ENCODE assay signal across 12 cellular contexts in the genomic region with DNA sequence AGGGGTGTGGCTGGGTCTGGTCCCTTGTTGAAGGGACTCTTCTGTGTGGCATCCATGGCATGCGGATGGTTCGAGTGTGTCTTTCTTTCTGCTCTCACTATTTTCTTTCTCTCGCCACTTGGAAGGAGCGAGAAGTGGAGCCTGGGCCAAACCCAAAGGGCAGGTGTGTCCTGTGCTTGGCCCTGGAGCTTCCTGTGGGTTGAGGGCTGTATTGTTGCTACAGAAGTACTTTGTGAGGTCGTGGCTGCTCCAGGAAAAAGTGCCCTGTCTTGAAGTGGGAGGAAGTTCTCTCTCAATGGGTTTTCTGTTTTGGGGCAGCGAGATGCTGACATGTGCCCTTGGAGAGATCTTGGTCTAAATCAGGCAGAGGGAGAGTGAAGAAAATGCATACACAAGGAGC.
"Had no signal": no experiment of that assay in that cellular context is flagged by ENCODE, and none has a peak within 500 bp of the region (broad histone marks: within the 10 kb centered on the region; RNA-seq: fewer than 3 reads in every experiment).

No MANE protein-coding gene starts in this region.

- H3K4me2 ChIP-seq: smooth muscle cell had no signal

- H3K4me3 ChIP-seq: heart left ventricle, smooth muscle cell, suprapubic skin, thyroid gland had no signal

- H3K4me1 ChIP-seq: suprapubic skin, thyroid gland had no signal

- ATAC-seq: naive thymus-derived CD8-positive, alpha-beta T cell; right cardiac atrium; stimulated activated naive CD8-positive, alpha-beta T cell treated with anti-CD3 and anti-CD28 coated beads, Interleukin-15, Interleukin-2, amounts not matched to agents 100 U/mL and 50 U/mL, for 24 hours had no signal

- H3K9me3 ChIP-seq: heart left ventricle, suprapubic skin, thyroid gland had no signal

- H3K27ac ChIP-seq: heart left ventricle, suprapubic skin, thyroid gland had no signal

- DNase-seq: endodermal cell; heart left ventricle; hypothalamus; kidney glomerular epithelial cell; naive thymus-derived CD8-positive, alpha-beta T cell; posterior cingulate gyrus; right cardiac atrium; stimulated activated CD4-positive, alpha-beta T cell treated with anti-CD3 and anti-CD28 coated beads, Interleukin-2, amount 100 ng/mL, for 48 hours; stimulated activated naive CD8-positive, alpha-beta T cell treated with anti-CD3 and anti-CD28 coated beads, Interleukin-15, Interleukin-2, amounts not matched to agents 100 U/mL and 50 U/mL, for 24 hours; thyroid gland had no signal

- H3K27me3 ChIP-seq: heart left ventricle, suprapubic skin, thyroid gland had no signal
